Comparison of ENCODE assay signal across 27 cellular contexts in the genomic region with DNA sequence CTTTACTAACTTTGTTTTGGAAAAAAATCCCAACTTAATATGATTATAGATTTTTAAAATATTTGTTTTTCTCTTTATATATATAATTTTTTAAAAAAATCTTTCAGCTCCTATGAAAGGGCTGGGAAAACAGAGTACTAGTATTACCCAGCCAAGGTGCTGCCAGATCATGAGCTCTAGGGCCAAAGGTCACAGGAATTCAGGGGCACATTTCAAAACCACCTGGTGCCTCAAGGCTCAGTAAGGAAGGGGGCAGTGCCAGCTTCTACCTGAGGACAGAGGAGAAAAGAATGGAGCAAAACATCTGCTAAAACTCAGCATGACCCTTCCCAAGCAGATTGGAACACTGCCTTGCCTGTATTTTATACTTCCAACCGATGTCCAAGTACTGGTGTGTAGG.
"Had no signal": no experiment of that assay in that cellular context is flagged by ENCODE, and none has a peak within 500 bp of the region (broad histone marks: within the 10 kb centered on the region; RNA-seq: fewer than 3 reads in every experiment).

No MANE protein-coding gene starts in this region.

- H3K4me1 ChIP-seq: left lung, prostate gland, sigmoid colon, stomach, testis, thyroid gland, transverse colon, upper lobe of left lung, vagina had no signal

- H3K36me3 ChIP-seq: left lung, ovary, prostate gland, sigmoid colon, stomach, thyroid gland, transverse colon, upper lobe of left lung, vagina had no signal

- H3K27ac ChIP-seq: left lung, ovary, prostate gland, sigmoid colon, stomach, testis, thyroid gland, transverse colon, upper lobe of left lung, vagina had no signal

- DNase-seq: hippocampal formation; kidney glomerular epithelial cell; left cardiac atrium; left lung; mesendoderm; naive B cell; natural killer cell; nephron progenitor cell; ovary; posterior cingulate gyrus; retina; right cardiac atrium; sigmoid colon; stimulated activated CD4-positive, alpha-beta T cell treated with anti-CD3 and anti-CD28 coated beads, Interleukin-1b, Interleukin-23, amount 100 ng/mL, for 48 hours; stimulated activated CD4-positive, alpha-beta T cell treated with anti-CD3 and anti-CD28 coated beads, Interleukin-2, amount 100 ng/mL, for 48 hours; stimulated activated naive B cell treated with anti-CD40 and anti-IgM and Interleukin-4, amounts not matched to agents 10 μg/mL and 1 μg/mL and 100 μg/mL, for 72 hours; stimulated activated naive CD8-positive, alpha-beta T cell treated with anti-CD3 and anti-CD28 coated beads, Interleukin-15, Interleukin-2, amounts not matched to agents 100 U/mL and 50 U/mL, for 24 hours; stomach; testis; thyroid gland; transverse colon; upper lobe of left lung had no signal

- ATAC-seq: left cardiac atrium; left lung; natural killer cell; right cardiac atrium; stimulated activated naive B cell treated with anti-CD40 and anti-IgM and Interleukin-4, amounts not matched to agents 10 μg/mL and 1 μg/mL and 100 μg/mL, for 72 hours; stimulated activated naive CD8-positive, alpha-beta T cell treated with anti-CD3 and anti-CD28 coated beads, Interleukin-15, Interleukin-2, amounts not matched to agents 100 U/mL and 50 U/mL, for 24 hours had no signal

- FAIRE-seq: keratinocyte had no signal

- H3K9me3 ChIP-seq: left lung, ovary, prostate gland, sigmoid colon, stomach, testis, thyroid gland, transverse colon, upper lobe of left lung, vagina had no signal

- H3K27me3 ChIP-seq: left lung, ovary, sigmoid colon, stomach, testis, thyroid gland, transverse colon, upper lobe of left lung, vagina had no signal

- H3K4me3 ChIP-seq: left lung, lung, ovary, prostate gland, sigmoid colon, smooth muscle cell, stomach, testis, thyroid gland, transverse colon, upper lobe of left lung, vagina had no signal
